In genomic region chr20:61702246-61702645, GRCh38 we compare ENCODE assay signal across 37 cellular contexts.
"Had no signal": no experiment of that assay in that cellular context is flagged by ENCODE, and none has a peak within 500 bp of the region (broad histone marks: within the 10 kb centered on the region; RNA-seq: fewer than 3 reads in every experiment).

No MANE protein-coding gene starts in this region.

- FAIRE-seq: bronchial epithelial cell, TTC549 had no signal

- H3K9me3 ChIP-seq: ascending aorta had no signal

- H3K4me1 Mint-ChIP-seq: activated B cell treated with CpG ODN at 0.5 μM for 24 hours; activated CD4-positive, alpha-beta T cell treated with anti-CD3 and anti-CD28 coated beads, Interleukin-2, amount 10 ng/mL, durations not matched to agents 24 days and 14 days; activated naive CD4-positive, alpha-beta T cell treated with anti-CD3 and anti-CD28 coated beads, Interleukin-2, amount 50 U/mL, for 24 hours; activated naive CD8-positive, alpha-beta T cell treated with anti-CD3 and anti-CD28 coated beads, Interleukin-2, amount 10 ng/mL, durations not matched to agents 7 days and 5 days; activated naive CD8-positive, alpha-beta T cell treated with anti-CD3 and anti-CD28 coated beads, Interleukin-2, amount 50 U/mL, for 24 hours; activated T-helper 17 cell treated with anti-CD3 and anti-CD28 coated beads, Interleukin-2, amount 50 U/mL, for 72 hours had no signal

- H3K4me1 ChIP-seq: ascending aorta had no signal

- ATAC-seq: activated CD8-positive, alpha-beta T cell treated with anti-CD3 and anti-CD28 coated beads for 36 hours; activated naive CD8-positive, alpha-beta T cell treated with anti-CD3 and anti-CD28 coated beads, Interleukin-2, amount 50 U/mL, for 24 hours; activated T-cell treated with anti-CD3 and anti-CD28 coated beads, Interleukin-2, amount 50 U/mL, for 4 hours; activated T-cell treated with anti-CD3 and anti-CD28 coated beads, Interleukin-2, amount 50 U/mL, for 72 hours; activated T-helper 17 cell treated with anti-CD3 and anti-CD28 coated beads, Interleukin-2, amount 50 U/mL, for 72 hours had no signal

- H3K4me3 Mint-ChIP-seq: activated B cell treated with CpG ODN at 0.5 μM for 24 hours; activated CD4-positive, alpha-beta memory T cell treated with anti-CD3 and anti-CD28 coated beads for 36 hours; activated CD4-positive, alpha-beta T cell treated with anti-CD3 and anti-CD28 coated beads, Interleukin-2, amount 10 ng/mL, durations not matched to agents 24 days and 14 days; activated CD8-positive, alpha-beta T cell treated with anti-CD3 and anti-CD28 coated beads for 36 hours; activated naive CD4-positive, alpha-beta T cell treated with anti-CD3 and anti-CD28 coated beads for 36 hours; activated naive CD4-positive, alpha-beta T cell treated with anti-CD3 and anti-CD28 coated beads, Interleukin-2, amount 50 U/mL, for 24 hours; activated naive CD8-positive, alpha-beta T cell; activated naive CD8-positive, alpha-beta T cell treated with anti-CD3 and anti-CD28 coated beads, Interleukin-2, amount 10 ng/mL, durations not matched to agents 7 days and 5 days; activated naive CD8-positive, alpha-beta T cell treated with anti-CD3 and anti-CD28 coated beads, Interleukin-2, amount 50 U/mL, for 24 hours; activated T-cell treated with anti-CD3 and anti-CD28 coated beads, Interleukin-2, amount 50 U/mL, for 4 hours; activated T-cell treated with anti-CD3 and anti-CD28 coated beads, Interleukin-2, amount 50 U/mL, for 72 hours; activated T-helper 1 cell treated with anti-CD3 and anti-CD28 coated beads, Interleukin-12 subunit alpha, Interleukin-12 subunit beta, Interleukin-2, Interleukin-4 antibody, amounts not matched to agents 30 ng/mL and 10 ng/mL and 1 ng/mL, durations not matched to agents 14 hours and 24 hours and 36 hours; activated T-helper 17 cell treated with anti-CD3 and anti-CD28 coated beads, Interleukin-2, amount 50 U/mL, for 72 hours; brain; T-helper 1 cell treated with Interleukin-12 subunit alpha and Interleukin-12 subunit beta and Interleukin-4 antibody, amounts not matched to agents 30 μg/mL and 1 μg/mL, for 36 hours; T-helper 2 cell treated with Interferon-gamma antibody and Interleukin-4, amounts not matched to agents 5 μg/mL and 100 μg/mL, for 36 hours had no signal

- H3K9me3 Mint-ChIP-seq: activated CD4-positive, alpha-beta memory T cell treated with anti-CD3 and anti-CD28 coated beads for 36 hours; activated CD4-positive, alpha-beta T cell treated with anti-CD3 and anti-CD28 coated beads, Interleukin-2, amount 10 ng/mL, durations not matched to agents 24 days and 14 days; activated CD8-positive, alpha-beta T cell treated with anti-CD3 and anti-CD28 coated beads for 36 hours; activated naive CD4-positive, alpha-beta T cell treated with anti-CD3 and anti-CD28 coated beads for 36 hours; activated naive CD4-positive, alpha-beta T cell treated with anti-CD3 and anti-CD28 coated beads, Interleukin-2, amount 50 U/mL, for 24 hours; activated naive CD8-positive, alpha-beta T cell treated with anti-CD3 and anti-CD28 coated beads, Interleukin-2, amount 10 ng/mL, durations not matched to agents 7 days and 5 days; activated naive CD8-positive, alpha-beta T cell treated with anti-CD3 and anti-CD28 coated beads, Interleukin-2, amount 50 U/mL, for 24 hours; activated T-cell treated with anti-CD3 and anti-CD28 coated beads, Interleukin-2, amount 50 U/mL, for 4 hours; activated T-cell treated with anti-CD3 and anti-CD28 coated beads, Interleukin-2, amount 50 U/mL, for 72 hours; activated T-helper 1 cell treated with anti-CD3 and anti-CD28 coated beads, Interleukin-12 subunit alpha, Interleukin-12 subunit beta, Interleukin-2, Interleukin-4 antibody, amounts not matched to agents 30 ng/mL and 10 ng/mL and 1 ng/mL, durations not matched to agents 14 hours and 24 hours and 36 hours; activated T-helper 17 cell treated with anti-CD3 and anti-CD28 coated beads, Interleukin-2, amount 50 U/mL, for 72 hours; brain; T-helper 1 cell treated with Interleukin-12 subunit alpha and Interleukin-12 subunit beta and Interleukin-4 antibody, amounts not matched to agents 30 μg/mL and 1 μg/mL, for 36 hours; T-helper 2 cell treated with Interferon-gamma antibody and Interleukin-4, amounts not matched to agents 5 μg/mL and 100 μg/mL, for 36 hours had no signal

- DNase-seq: activated B cell treated with CpG ODN at 0.5 μM for 24 hours; activated CD4-positive, alpha-beta memory T cell treated with anti-CD3 and anti-CD28 coated beads for 36 hours; activated CD4-positive, alpha-beta T cell treated with anti-CD3 and anti-CD28 coated beads for 4 hours; activated CD4-positive, alpha-beta T cell treated with anti-CD3 and anti-CD28 coated beads, Interleukin-2, amount 10 ng/mL, durations not matched to agents 24 days and 14 days; activated CD4-positive, alpha-beta T cell treated with anti-CD3 and anti-CD28 coated beads, Interleukin-2, amount 50 U/mL, for 1 hour; activated CD4-positive, alpha-beta T cell treated with anti-CD3 and anti-CD28 coated beads, Interleukin-2, amount 50 U/mL, for 4 hours; activated CD4-positive, CD25-positive, alpha-beta regulatory T cell treated with anti-CD3 and anti-CD28 coated beads, Interleukin-2, amount 50 U/mL, for 72 hours; activated CD8-positive, alpha-beta memory T cell treated with anti-CD3 and anti-CD28 coated beads, Interleukin-2, amount 50 U/mL, for 4 hours; activated CD8-positive, alpha-beta T cell treated with anti-CD3 and anti-CD28 coated beads for 36 hours; activated effector memory CD4-positive, alpha-beta T cell treated with anti-CD3 and anti-CD28 coated beads, Interleukin-2, amount 50 U/mL, for 16 hours; activated gamma-delta T cell treated with Interleukin-2 at 50 U/mL for 16 hours; activated naive CD4-positive, alpha-beta T cell; activated naive CD4-positive, alpha-beta T cell treated with anti-CD3 and anti-CD28 coated beads for 36 hours; activated naive CD8-positive, alpha-beta T cell treated with anti-CD3 and anti-CD28 coated beads, Interleukin-2, amount 10 ng/mL, durations not matched to agents 7 days and 5 days; activated naive CD8-positive, alpha-beta T cell treated with anti-CD3 and anti-CD28 coated beads, Interleukin-2, amount 50 U/mL, for 24 hours; activated T-cell treated with anti-CD3 and anti-CD28 coated beads for 4 hours; activated T-cell treated with anti-CD3 and anti-CD28 coated beads, Interleukin-2, amount 50 U/mL, for 1 hour; activated T-cell treated with anti-CD3 and anti-CD28 coated beads, Interleukin-2, amount 50 U/mL, for 4 hours; activated T-cell treated with anti-CD3 and anti-CD28 coated beads, Interleukin-2, amount 50 U/mL, for 72 hours; amygdala; anterior cingulate cortex; central memory CD4-positive, alpha-beta T cell; SW 1271; T-helper 1 cell; T-helper 2 cell; T-helper 9 cell had no signal

- H3K27ac ChIP-seq: ascending aorta, cardiac muscle cell had no signal

- H3K36me3 Mint-ChIP-seq: activated CD4-positive, alpha-beta memory T cell treated with anti-CD3 and anti-CD28 coated beads for 36 hours; activated naive CD4-positive, alpha-beta T cell treated with anti-CD3 and anti-CD28 coated beads, Interleukin-2, amount 50 U/mL, for 24 hours; activated naive CD8-positive, alpha-beta T cell; activated naive CD8-positive, alpha-beta T cell treated with anti-CD3 and anti-CD28 coated beads, Interleukin-2, amount 10 ng/mL, durations not matched to agents 7 days and 5 days had no signal

- H3K27me3 Mint-ChIP-seq: activated B cell treated with CpG ODN at 0.5 μM for 24 hours; activated CD4-positive, alpha-beta memory T cell treated with anti-CD3 and anti-CD28 coated beads for 36 hours; activated CD4-positive, alpha-beta T cell treated with anti-CD3 and anti-CD28 coated beads, Interleukin-2, amount 10 ng/mL, durations not matched to agents 24 days and 14 days; activated CD8-positive, alpha-beta T cell treated with anti-CD3 and anti-CD28 coated beads for 36 hours; activated naive CD4-positive, alpha-beta T cell treated with anti-CD3 and anti-CD28 coated beads, Interleukin-2, amount 50 U/mL, for 24 hours; activated naive CD8-positive, alpha-beta T cell; activated naive CD8-positive, alpha-beta T cell treated with anti-CD3 and anti-CD28 coated beads, Interleukin-2, amount 10 ng/mL, durations not matched to agents 7 days and 5 days; activated naive CD8-positive, alpha-beta T cell treated with anti-CD3 and anti-CD28 coated beads, Interleukin-2, amount 50 U/mL, for 24 hours; activated T-helper 17 cell treated with anti-CD3 and anti-CD28 coated beads, Interleukin-2, amount 50 U/mL, for 72 hours; brain had no signal

- H3K27ac Mint-ChIP-seq: activated B cell treated with CpG ODN at 0.5 μM for 24 hours; activated CD4-positive, alpha-beta memory T cell treated with anti-CD3 and anti-CD28 coated beads for 36 hours; activated CD4-positive, alpha-beta T cell treated with anti-CD3 and anti-CD28 coated beads, Interleukin-2, amount 10 ng/mL, durations not matched to agents 24 days and 14 days; activated CD8-positive, alpha-beta T cell treated with anti-CD3 and anti-CD28 coated beads for 36 hours; activated naive CD4-positive, alpha-beta T cell treated with anti-CD3 and anti-CD28 coated beads for 36 hours; activated naive CD4-positive, alpha-beta T cell treated with anti-CD3 and anti-CD28 coated beads, Interleukin-2, amount 50 U/mL, for 24 hours; activated naive CD8-positive, alpha-beta T cell; activated naive CD8-positive, alpha-beta T cell treated with anti-CD3 and anti-CD28 coated beads, Interleukin-2, amount 10 ng/mL, durations not matched to agents 7 days and 5 days; activated naive CD8-positive, alpha-beta T cell treated with anti-CD3 and anti-CD28 coated beads, Interleukin-2, amount 50 U/mL, for 24 hours; activated T-cell treated with anti-CD3 and anti-CD28 coated beads, Interleukin-2, amount 50 U/mL, for 72 hours; activated T-helper 1 cell treated with anti-CD3 and anti-CD28 coated beads, Interleukin-12 subunit alpha, Interleukin-12 subunit beta, Interleukin-2, Interleukin-4 antibody, amounts not matched to agents 30 ng/mL and 10 ng/mL and 1 ng/mL, durations not matched to agents 14 hours and 24 hours and 36 hours; activated T-helper 17 cell treated with anti-CD3 and anti-CD28 coated beads, Interleukin-2, amount 50 U/mL, for 72 hours; T-helper 1 cell treated with Interleukin-12 subunit alpha and Interleukin-12 subunit beta and Interleukin-4 antibody, amounts not matched to agents 30 μg/mL and 1 μg/mL, for 36 hours; T-helper 2 cell treated with Interferon-gamma antibody and Interleukin-4, amounts not matched to agents 5 μg/mL and 100 μg/mL, for 36 hours had no signal

- H3K36me3 ChIP-seq: ascending aorta, cardiac muscle cell had no signal

- H3K4me3 ChIP-seq: ascending aorta, cardiac muscle cell had no signal

- H3K27me3 ChIP-seq: ascending aorta, cardiac muscle cell had no signal
